In the genomic region with DNA sequence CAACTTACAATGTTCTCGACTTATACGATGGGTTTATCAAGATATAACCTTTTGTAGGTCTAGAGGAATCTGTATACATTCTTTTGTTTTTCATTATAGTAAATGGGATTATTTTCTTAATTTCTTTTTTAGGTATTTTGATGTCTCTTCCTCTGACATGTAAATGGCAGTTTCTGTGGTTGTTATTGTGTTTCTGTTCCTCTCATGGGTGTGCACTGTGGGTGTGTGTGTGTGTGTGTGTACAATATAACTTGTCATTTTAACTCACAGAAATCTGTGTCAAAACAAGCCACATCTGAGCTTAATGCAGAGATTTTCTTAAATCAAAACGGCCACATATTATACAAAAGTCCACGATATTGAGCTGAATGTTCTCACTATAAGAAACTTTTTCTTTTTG, we compare ENCODE assay signal across 31 cellular contexts.
"Had no signal": no experiment of that assay in that cellular context is flagged by ENCODE, and none has a peak within 500 bp of the region (broad histone marks: within the 10 kb centered on the region; RNA-seq: fewer than 3 reads in every experiment).

No MANE protein-coding gene starts in this region.

- H3K27ac ChIP-seq: PC-9, RWPE1, SJCRH30, SK-N-MC had no signal

- H2AFZ ChIP-seq: PC-9 had no signal

- H3K4me2 ChIP-seq: PC-9 had no signal

- H3K9me3 ChIP-seq: MG63, SJCRH30 had no signal

- H3K36me3 ChIP-seq: MG63, SJCRH30 had no signal

- ATAC-seq: Panc1, Right ventricle myocardium inferior, T-cell, T-helper 17 cell had no signal

- DNase-seq: Kasumi-1, MG63, NCI-H1048, NCI-H1092 treated with DMSO at 0.1 percent for 48 hours, NCI-H1417 treated with DMSO at 0.1 percent for 48 hours, NCI-H1436 treated with DMSO at 0.1 percent for 48 hours, NCI-H1694 treated with DMSO at 0.1 percent for 48 hours, NCI-H187 treated with DMSO at 0.1 percent for 48 hours, NCI-H2029, NCI-H2081, NCI-H2107, NCI-H2171, NCI-H226, NCI-H446 treated with DMSO at 0.1 percent for 48 hours, NCI-H510A, NCI-H524, NCI-H526, NCI-H69, NCI-H748 treated with DMSO at 0.1 percent for 48 hours, NCI-H82, PC-9, SHP77, SIG-M5, SJCRH30, T-cell, T-helper 17 cell had no signal

- H3K27me3 ChIP-seq: MG63, SJCRH30 had no signal

- H3K4me3 ChIP-seq: MG63, PC-9, SJCRH30, SK-N-MC had no signal

- H3K4me1 ChIP-seq: SJCRH30 had no signal

- FAIRE-seq: RCC 7860 had no signal
